In genomic region chrX:151505796-151506195, GRCh38 we compare ENCODE assay signal across 8 cellular contexts.
A peak's percentile ranks its signal among the peaks of the same experiment; 100 is the strongest.
DNase-seq lines count a peak whose midpoint lies in the region; ATAC-seq and TF ChIP-seq lines count a peak whose summit lies in the region.
"Had no signal": no experiment of that assay in that cellular context is flagged by ENCODE, and none has a peak within 500 bp of the region (broad histone marks: within the 10 kb centered on the region; RNA-seq: fewer than 3 reads in every experiment).

No MANE protein-coding gene starts in this region.

- H3F3A ChIP-seq in DOHH2 (ENCODE audit: control insufficient read depth, insufficient read depth) = no peaks in the 10 kb centered on the region

- H3K4me3 ChIP-seq in DOHH2 (ENCODE audit: low read length) = no peak overlapping the region

- H3K9me3 ChIP-seq in DOHH2 (ENCODE audit: control insufficient read depth, insufficient read depth, low read length) = no peaks in the 10 kb centered on the region

- H3K9me2 ChIP-seq in DOHH2 (replicated peaks; ENCODE audit: control insufficient read depth, low read length) = no peaks in the 10 kb centered on the region

- no peaks in the 10 kb centered on the region for H4K20me1 ChIP-seq in DOHH2 (ENCODE audit: control insufficient read depth, insufficient read depth, low read depth, low read length)

- ATAC-seq in GM18867 (IDR thresholded peaks at IDR 0.05; ENCODE audit: unreplicated experiment) = peak; percentile 56
- ATAC-seq in GM19035 (IDR thresholded peaks at IDR 0.05; ENCODE audit: unreplicated experiment) = no peak
- no peak for ATAC-seq in HG02852 (IDR thresholded peaks at IDR 0.05; ENCODE audit: unreplicated experiment)

- H3K4me2 ChIP-seq in DOHH2 (ENCODE audit: low read length) = no peak overlapping the region

- H3K27me3 ChIP-seq in DOHH2 (ENCODE audit: control insufficient read depth, low read length) = no peaks in the 10 kb centered on the region

- H3K4me1 ChIP-seq in DOHH2 (ENCODE audit: control insufficient read depth, low read length) = no peaks in the 10 kb centered on the region

- no peak overlapping the region for H3K27ac ChIP-seq in DOHH2 (ENCODE audit: low read depth, low read length)

- H3K36me3 ChIP-seq in DOHH2 (ENCODE audit: control insufficient read depth, low read length) = no peaks in the 10 kb centered on the region

- H3K79me2 ChIP-seq in DOHH2 (ENCODE audit: control insufficient read depth, low read length) = no peaks in the 10 kb centered on the region

- DNase-seq in OCI-M1 (lab: John Stamatoyannopoulos, UW) (peak; percentile 69), inferior parietal cortex (ENCODE audit: extremely low spot score) (peak; percentile 1)
- DNase-seq in effector CD4-positive, alpha-beta T cell = no peak
- DNase-seq: activated naive CD8-positive, alpha-beta T cell treated with anti-CD3 and anti-CD28 coated beads, Interleukin-2, amount 10 ng/mL, durations not matched to agents 7 days and 5 days had no signal

- TF ChIP-seq CTCF in DOHH2 (IDR thresholded peaks at IDR 0.05; ENCODE audit: low read depth, low read length, poor library complexity, severe bottlenecking) = peak; percentile 49
